In the genomic region with DNA sequence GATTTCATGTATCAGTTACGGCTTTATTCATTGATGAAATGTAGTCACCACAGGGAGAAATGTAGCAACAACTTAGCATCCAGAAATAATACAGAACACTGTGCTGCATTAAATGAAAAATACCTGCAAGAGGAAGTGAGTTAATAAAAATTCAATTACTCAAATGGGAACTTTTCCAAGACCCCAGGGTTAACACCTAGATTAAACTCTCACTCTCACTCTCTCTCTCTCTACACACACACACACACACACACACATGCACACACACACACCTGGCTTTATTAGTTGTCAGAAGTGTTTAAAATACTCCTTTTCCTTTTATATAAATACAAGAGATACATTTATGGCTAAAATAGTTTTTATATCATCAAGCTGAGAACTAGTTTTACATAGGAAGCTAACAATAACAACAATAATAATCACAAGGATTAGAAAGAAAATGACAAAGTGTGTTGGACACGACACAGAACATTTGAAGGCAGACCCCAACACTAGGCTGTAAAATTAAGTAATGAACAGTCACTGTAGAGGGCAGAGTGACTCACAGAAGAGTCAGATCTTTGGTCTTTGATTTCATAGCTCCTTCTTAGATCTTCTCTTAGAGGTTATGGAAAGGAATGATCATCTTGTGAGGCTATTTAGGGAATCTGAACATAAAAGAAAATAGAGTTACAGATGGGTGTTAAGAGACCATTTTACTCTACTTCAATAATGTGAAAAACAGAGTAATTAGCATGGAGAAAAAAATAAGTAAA, we compare ENCODE assay signal across 18 cellular contexts.
A peak's percentile ranks its signal among the peaks of the same experiment; 100 is the strongest.
DNase-seq lines count a peak whose midpoint lies in the region; ATAC-seq, FAIRE-seq and TF ChIP-seq lines count a peak whose summit lies in the region.
"Had no signal": no experiment of that assay in that cellular context is flagged by ENCODE, and none has a peak within 500 bp of the region (broad histone marks: within the 10 kb centered on the region; RNA-seq: fewer than 3 reads in every experiment).

No MANE protein-coding gene starts in this region.

- no peaks in the 10 kb centered on the region for H3K9me3 ChIP-seq in HUES48 (ENCODE audit: control insufficient read depth, insufficient read depth, low read length)
- H3K9me3 ChIP-seq: adrenal gland had no signal

- no peak overlapping the region for H3K9ac ChIP-seq in HUES48 (ENCODE audit: low read depth, low read length)

- H3K4me1 Mint-ChIP-seq in glutamatergic neuron (ENCODE audit: low read depth, unreplicated experiment) = peaks cover 17% of the 10 kb centered on the region

- no peaks in the 10 kb centered on the region for H3K9me3 Mint-ChIP-seq in glutamatergic neuron (ENCODE audit: unreplicated experiment)

- H3K27me3 ChIP-seq in HUES48 (ENCODE audit: control insufficient read depth, insufficient read depth, low read length) = no peaks in the 10 kb centered on the region
- H3K27me3 ChIP-seq in bronchial epithelial cell (ENCODE audit: control insufficient read depth, insufficient read depth, low read length) = no peaks in the 10 kb centered on the region
- no peaks in the 10 kb centered on the region for H3K27me3 ChIP-seq in kidney epithelial cell (ENCODE audit: control insufficient read depth, insufficient read depth, low read length)
- H3K27me3 ChIP-seq: adrenal gland had no signal

- TF ChIP-seq CTCF in bronchial epithelial cell (IDR thresholded peaks at IDR 0.05; ENCODE audit: insufficient read depth, low read length, severe bottlenecking) = no peak
- TF ChIP-seq CTCF in kidney epithelial cell (IDR thresholded peaks at IDR 0.05; ENCODE audit: insufficient read depth, low read length, poor library complexity, severe bottlenecking) = no peak
- no peak for TF ChIP-seq CTCF in glutamatergic neuron (IDR thresholded peaks at IDR 0.05; ENCODE audit: partially characterized antibody, unreplicated experiment)

- H3K36me3 Mint-ChIP-seq in glutamatergic neuron (ENCODE audit: unreplicated experiment) = no peaks in the 10 kb centered on the region

- peak overlapping the region; percentile 40 for H3K27ac ChIP-seq in HUES48 (ENCODE audit: low read depth, low read length)
- H3K27ac ChIP-seq: adrenal gland had no signal

- no peaks in the 10 kb centered on the region for H3K36me3 ChIP-seq in HUES48 (ENCODE audit: control insufficient read depth, insufficient read depth, low read length)
- H3K36me3 ChIP-seq in bronchial epithelial cell (ENCODE audit: control insufficient read depth, insufficient read depth, low read length) = no peaks in the 10 kb centered on the region
- H3K36me3 ChIP-seq in kidney epithelial cell (ENCODE audit: control insufficient read depth, insufficient read depth, low read length) = no peaks in the 10 kb centered on the region
- H3K36me3 ChIP-seq: adrenal gland had no signal

- ATAC-seq in HG03196 (IDR thresholded peaks at IDR 0.05; ENCODE audit: unreplicated experiment) = no peak
- no peak for ATAC-seq in HG03460 (IDR thresholded peaks at IDR 0.05; ENCODE audit: unreplicated experiment)
- ATAC-seq: activated T-cell treated with anti-CD3 and anti-CD28 coated beads, Interleukin-2, amount 50 U/mL, for 4 hours; HepG2 had no signal

- H3K4me3 ChIP-seq in HUES48 (ENCODE audit: low read depth, low read length) (no peak overlapping the region; the same call in 1 of the 2 replicates), bronchial epithelial cell (ENCODE audit: low read depth, low read length) (no peak overlapping the region), kidney epithelial cell (ENCODE audit: low read depth, low read length) (no peak overlapping the region)
- H3K4me3 ChIP-seq: adrenal gland had no signal

- H3K4me3 Mint-ChIP-seq in glutamatergic neuron (ENCODE audit: unreplicated experiment) = no peak overlapping the region
- H3K4me3 Mint-ChIP-seq: activated T-cell treated with anti-CD3 and anti-CD28 coated beads, Interleukin-2, amount 50 U/mL, for 4 hours; dendritic cell treated with granulocyte-macrophage colony-stimulating factor and Interleukin-4, amounts not matched to agents 40 ng/mL and 50 ng/mL, for 4 days had no signal

- FAIRE-seq in bronchial epithelial cell (lab: Jason Lieb, UNC) = no peak
- FAIRE-seq: HepG2 had no signal

- H3K4me1 ChIP-seq in HUES48 (ENCODE audit: control insufficient read depth, insufficient read depth, low read length) = peaks cover 53% of the 10 kb centered on the region

- H3K27me3 Mint-ChIP-seq in glutamatergic neuron (ENCODE audit: unreplicated experiment) = peaks cover under 1% of the 10 kb centered on the region
- H3K27me3 Mint-ChIP-seq: dendritic cell treated with granulocyte-macrophage colony-stimulating factor and Interleukin-4, amounts not matched to agents 40 ng/mL and 50 ng/mL, for 4 days had no signal

- DNase-seq in COLO829 (ENCODE audit: low spot score) (peak; percentile 21), bronchial epithelial cell (ENCODE audit: low read depth) (peak; percentile 26), kidney epithelial cell (ENCODE audit: low read depth) (peak; percentile 37), glutamatergic neuron (no peak), NCI-H524 treated with DMSO at 0.1 percent for 48 hours (lab: John Stamatoyannopoulos, UW) (no peak)
- DNase-seq: activated CD4-positive, alpha-beta T cell treated with anti-CD3 and anti-CD28 coated beads for 4 hours; activated T-cell treated with anti-CD3 and anti-CD28 coated beads, Interleukin-2, amount 50 U/mL, for 4 hours; adrenal gland; DMS 273 treated with DMSO at 0.1 percent for 48 hours; islet precursor cell; MV-4-11; stimulated activated CD4-positive, alpha-beta T cell treated with anti-CD3 and anti-CD28 coated beads, Interleukin-1b, Interleukin-23, amount 100 ng/mL, for 48 hours; trophoblast cell had no signal

- no peak overlapping the region for H3K27ac Mint-ChIP-seq in glutamatergic neuron (ENCODE audit: unreplicated experiment)
- H3K27ac Mint-ChIP-seq: dendritic cell treated with granulocyte-macrophage colony-stimulating factor and Interleukin-4, amounts not matched to agents 40 ng/mL and 50 ng/mL, for 4 days had no signal

Comparison
In these comparisons a context has a peak if more than half of its experiments do, and no peak if none do; other contexts are left out.
1. DNase-seq: peak in COLO829 (single experiment), bronchial epithelial cell (single experiment) and kidney epithelial cell (single experiment); none in glutamatergic neuron (single experiment) and NCI-H524 treated with DMSO at 0.1 percent for 48 hours (single experiment).